In the genomic region with DNA sequence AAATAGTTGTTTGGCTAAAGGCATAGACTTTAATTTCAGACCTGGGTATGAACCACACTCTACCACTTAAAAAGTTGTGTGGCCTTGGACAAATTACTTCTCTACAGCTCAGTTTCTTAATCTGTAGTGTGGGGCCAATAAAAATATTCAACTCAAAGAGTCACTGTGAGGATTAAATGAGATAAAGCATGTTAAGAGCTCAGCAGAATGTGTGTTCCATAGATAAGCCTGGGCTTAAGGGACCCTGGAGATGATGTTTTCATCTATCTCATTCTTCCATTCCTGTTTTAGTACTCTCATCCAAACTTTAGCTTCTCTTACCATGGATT, we compare ENCODE assay signal across 17 cellular contexts.
"Had no signal": no experiment of that assay in that cellular context is flagged by ENCODE, and none has a peak within 500 bp of the region (broad histone marks: within the 10 kb centered on the region; RNA-seq: fewer than 3 reads in every experiment).

No MANE protein-coding gene starts in this region.

- H3K4me3 ChIP-seq: cardiac muscle cell, esophagus squamous epithelium, pancreas, spleen, thoracic aorta had no signal

- FAIRE-seq: endothelial cell of umbilical vein had no signal

- H3K27ac ChIP-seq: cardiac muscle cell, neutrophil, spleen, thoracic aorta had no signal

- H3K27me3 ChIP-seq: cardiac muscle cell, esophagus squamous epithelium, pancreas, spleen had no signal

- DNase-seq: activated B cell treated with CpG ODN at 0.5 μM for 24 hours; activated CD4-positive, alpha-beta T cell treated with anti-CD3 and anti-CD28 coated beads for 48 hours; activated CD8-positive, alpha-beta T cell treated with anti-CD3 and anti-CD28 coated beads for 36 hours; activated naive CD4-positive, alpha-beta T cell treated with Interleukin-2 at 50 U/mL for 16 hours; activated naive CD8-positive, alpha-beta T cell treated with anti-CD3 and anti-CD28 coated beads, Interleukin-2, amount 10 ng/mL, durations not matched to agents 7 days and 5 days; activated T-cell treated with anti-CD3 and anti-CD28 coated beads, Interleukin-2, amount 50 U/mL, for 1 hour; amygdala; dermis blood vessel endothelial cell; effector memory CD4-positive, alpha-beta T cell; esophagus squamous epithelium; pancreas; spleen; stimulated activated CD4-positive, alpha-beta T cell treated with anti-CD3 and anti-CD28 coated beads, Interleukin-4, amount 100 ng/mL, for 4 hours had no signal

- H3K36me3 ChIP-seq: cardiac muscle cell, neutrophil, pancreas, thoracic aorta had no signal

- H3K9me3 ChIP-seq: esophagus squamous epithelium, neutrophil, pancreas, spleen, thoracic aorta had no signal
